10 cellular contexts compared by ENCODE assay signal in genomic region chrX:96183843-96184242, GRCh38.
DNase-seq lines count a peak whose midpoint lies in the region; ATAC-seq and TF ChIP-seq lines count a peak whose summit lies in the region.
"Had no signal": no experiment of that assay in that cellular context is flagged by ENCODE, and none has a peak within 500 bp of the region (broad histone marks: within the 10 kb centered on the region; RNA-seq: fewer than 3 reads in every experiment).

No MANE protein-coding gene starts in this region.

- H3K27me3 Mint-ChIP-seq in brain: peaks cover 4% of the 10 kb centered on the region
- no peaks in the 10 kb centered on the region for H3K27me3 Mint-ChIP-seq in activated CD8-positive, alpha-beta T cell treated with anti-CD3 and anti-CD28 coated beads for 36 hours
- no peaks in the 10 kb centered on the region for H3K27me3 Mint-ChIP-seq in naive thymus-derived CD8-positive, alpha-beta T cell

- H3K27ac Mint-ChIP-seq in brain: no peak overlapping the region
- no peak overlapping the region for H3K27ac Mint-ChIP-seq in activated CD8-positive, alpha-beta T cell treated with anti-CD3 and anti-CD28 coated beads for 36 hours
- H3K27ac Mint-ChIP-seq in naive thymus-derived CD8-positive, alpha-beta T cell: no peak overlapping the region

- peaks cover 36% of the 10 kb centered on the region for H3K4me1 Mint-ChIP-seq in brain
- H3K4me1 Mint-ChIP-seq in activated CD8-positive, alpha-beta T cell treated with anti-CD3 and anti-CD28 coated beads for 36 hours (ENCODE audit: low read depth): no peaks in the 10 kb centered on the region
- no peaks in the 10 kb centered on the region for H3K4me1 Mint-ChIP-seq in naive thymus-derived CD8-positive, alpha-beta T cell

- TF ChIP-seq CTCF in AG10803 (conservative IDR thresholded peaks at IDR 0.05; ENCODE audit: low read length): peak; percentile 16; the same call in 1 of the 2 replicates
- peak; percentile 42 to 62 for TF ChIP-seq CTCF in brain (conservative IDR thresholded peaks at IDR 0.05)
- no peak for TF ChIP-seq CTCF in activated CD8-positive, alpha-beta T cell treated with anti-CD3 and anti-CD28 coated beads for 36 hours (IDR thresholded peaks at IDR 0.05)

- no peaks in the 10 kb centered on the region for H3K36me3 Mint-ChIP-seq in brain
- H3K36me3 Mint-ChIP-seq in activated CD8-positive, alpha-beta T cell treated with anti-CD3 and anti-CD28 coated beads for 36 hours (ENCODE audit: low read depth): no peaks in the 10 kb centered on the region
- H3K36me3 Mint-ChIP-seq in naive thymus-derived CD8-positive, alpha-beta T cell: no peaks in the 10 kb centered on the region

- in situ Hi-C loops in KBM-7 (cut with MboI; ENCODE audit: low pct_unique_long_range_greater_than_20kb, low sequenced_read_pairs): no loop called here

- no peak for ATAC-seq in activated CD8-positive, alpha-beta T cell treated with anti-CD3 and anti-CD28 coated beads for 36 hours
- no peak for ATAC-seq in HG03135 (IDR thresholded peaks at IDR 0.05; ENCODE audit: unreplicated experiment)
- ATAC-seq in naive thymus-derived CD8-positive, alpha-beta T cell: no peak

- CTCF ChIA-PET in activated CD8-positive, alpha-beta T cell treated with anti-CD3 and anti-CD28 coated beads for 36 hours (lab: Charles Lee): no interaction called here

- DNase-seq in AG10803 (ENCODE audit: low read depth): peak; percentile 1
- peak; percentile 15 for DNase-seq in KBM-7
- DNase-seq in lung microvascular endothelial cell (ENCODE audit: low read depth in 2 of 2): peak; percentile 6 to 20
- DNase-seq in GF-D8 (lab: John Stamatoyannopoulos, UW): no peak
- no peak for DNase-seq in activated CD8-positive, alpha-beta T cell treated with anti-CD3 and anti-CD28 coated beads for 36 hours
- no peak for DNase-seq in naive thymus-derived CD8-positive, alpha-beta T cell
- DNase-seq: NCI-H1436 treated with DMSO at 0.1 percent for 48 hours had no signal

- H3K9me3 Mint-ChIP-seq in brain: peaks cover 0 to 3% (median 0%) of the 10 kb centered on the region in 5 experiments
- no peaks in the 10 kb centered on the region for H3K9me3 Mint-ChIP-seq in activated CD8-positive, alpha-beta T cell treated with anti-CD3 and anti-CD28 coated beads for 36 hours
- peaks cover 0 to 3% (median 0%) of the 10 kb centered on the region in 9 donors for H3K9me3 Mint-ChIP-seq in naive thymus-derived CD8-positive, alpha-beta T cell

- no peak overlapping the region for H3K4me3 Mint-ChIP-seq in brain
- no peak overlapping the region for H3K4me3 Mint-ChIP-seq in activated CD8-positive, alpha-beta T cell treated with anti-CD3 and anti-CD28 coated beads for 36 hours
- no peak overlapping the region for H3K4me3 Mint-ChIP-seq in naive thymus-derived CD8-positive, alpha-beta T cell

- no peak overlapping the region for H3K4me3 ChIP-seq in AG10803 (ENCODE audit: low read length)
- H3K4me3 ChIP-seq: SJSA1 had no signal

- intact Hi-C loops in activated CD8-positive, alpha-beta T cell treated with anti-CD3 and anti-CD28 coated beads for 36 hours (cut with micrococcal nuclease): no loop called here

- POLR2A ChIA-PET in activated CD8-positive, alpha-beta T cell treated with anti-CD3 and anti-CD28 coated beads for 36 hours (lab: Charles Lee): no interaction called here
- POLR2A ChIA-PET in naive thymus-derived CD8-positive, alpha-beta T cell (lab: Charles Lee): no interaction called here

Comparison
In these comparisons a context has a peak if more than half of its experiments do, and no peak if none do; other contexts are left out.
1. DNase-seq: peak in AG10803 (single experiment), KBM-7 (single experiment) and lung microvascular endothelial cell (2 of 2); none in GF-D8 (single experiment), activated CD8-positive, alpha-beta T cell treated with anti-CD3 and anti-CD28 coated beads for 36 hours (single experiment) and naive thymus-derived CD8-positive, alpha-beta T cell (0 of 10).